In genomic region chr11:2213384-2213842, GRCh38 we compare ENCODE assay signal across 11 cellular contexts. TPM values are rescaled to one million over a fixed set of nuclear protein-coding genes. Genes with fewer than 3 reads are reported as not detected.
DNase-seq lines count a peak whose midpoint lies in the region; ATAC-seq and TF ChIP-seq lines count a peak whose summit lies in the region.
"Had no signal": no experiment of that assay in that cellular context is flagged by ENCODE, and none has a peak within 500 bp of the region (broad histone marks: within the 10 kb centered on the region; RNA-seq: fewer than 3 reads in every experiment).

No MANE protein-coding gene starts in this region.

- peak; percentile 91 for ATAC-seq in DND-41 (ENCODE audit: insufficient read depth, low read depth)
- peak; percentile 67 for ATAC-seq in T-helper 17 cell
- peak; percentile 70 for ATAC-seq in effector memory CD8-positive, alpha-beta T cell (replicated peaks)
- ATAC-seq in stimulated activated naive B cell treated with anti-CD40 and anti-IgM and Interleukin-4, amounts not matched to agents 10 μg/mL and 1 μg/mL and 100 μg/mL, for 72 hours (replicated peaks), result no peak

- H3K9me3 Mint-ChIP-seq in effector memory CD8-positive, alpha-beta T cell, result no peaks in the 10 kb centered on the region
- H3K9me3 Mint-ChIP-seq in stimulated activated naive B cell treated with anti-CD40 and anti-IgM and Interleukin-4, amounts not matched to agents 10 μg/mL and 1 μg/mL and 100 μg/mL, for 72 hours, result no peaks in the 10 kb centered on the region

- DNase-seq in DND-41 (peak; percentile 82), T-helper 17 cell (peak in 1 of 3 donors; percentile 5), NCI-H146 treated with DMSO at 0.1 percent for 48 hours (lab: John Stamatoyannopoulos, UW; ENCODE audit: unreplicated experiment) (no peak), NCI-H446 (lab: John Stamatoyannopoulos, UW) (no peak), NCI-H1694 treated with DMSO at 0.1 percent for 48 hours (lab: John Stamatoyannopoulos, UW) (no peak)
- DNase-seq in effector memory CD8-positive, alpha-beta T cell, result no peak
- peak; percentile 38 for DNase-seq in stimulated activated CD4-positive, alpha-beta T cell treated with anti-CD3 and anti-CD28 coated beads, Interleukin-1b, Interleukin-23, amount 100 ng/mL, for 48 hours
- no peak for DNase-seq in stimulated activated naive B cell treated with anti-CD40 and anti-IgM and Interleukin-4, amounts not matched to agents 10 μg/mL and 1 μg/mL and 100 μg/mL, for 72 hours
- DNase-seq: amniotic stem cell, GDM1 had no signal

- H3K4me1 ChIP-seq in DND-41 (ENCODE audit: insufficient read depth, low read length), result peaks cover 23% of the 10 kb centered on the region

- H3K27me3 Mint-ChIP-seq in T-helper 17 cell, result peaks cover under 1% of the 10 kb centered on the region
- peaks cover 0 to under 1% of the 10 kb centered on the region in 2 donors for H3K27me3 Mint-ChIP-seq in effector memory CD8-positive, alpha-beta T cell
- H3K27me3 Mint-ChIP-seq in stimulated activated naive B cell treated with anti-CD40 and anti-IgM and Interleukin-4, amounts not matched to agents 10 μg/mL and 1 μg/mL and 100 μg/mL, for 72 hours, result peaks cover 9 to 23% of the 10 kb centered on the region in 2 donors

- peaks cover 17% of the 10 kb centered on the region for H3K4me1 Mint-ChIP-seq in T-helper 17 cell
- peaks cover 25 to 38% of the 10 kb centered on the region in 2 donors for H3K4me1 Mint-ChIP-seq in effector memory CD8-positive, alpha-beta T cell (ENCODE audit: low read depth in 2 of 2)
- H3K4me1 Mint-ChIP-seq in stimulated activated naive B cell treated with anti-CD40 and anti-IgM and Interleukin-4, amounts not matched to agents 10 μg/mL and 1 μg/mL and 100 μg/mL, for 72 hours, result peaks cover 0 to 2% of the 10 kb centered on the region in 2 donors

- no peaks in the 10 kb centered on the region for H3K79me2 ChIP-seq in DND-41 (ENCODE audit: insufficient read depth, low read length)

- H3K9ac ChIP-seq in DND-41 (ENCODE audit: low read depth, low read length), result peak overlapping the region; percentile 46

- peak overlapping the region; percentile 87 for H3K4me3 Mint-ChIP-seq in T-helper 17 cell
- peak overlapping the region; percentile 61 to 68 for H3K4me3 Mint-ChIP-seq in effector memory CD8-positive, alpha-beta T cell
- no peak overlapping the region for H3K4me3 Mint-ChIP-seq in stimulated activated naive B cell treated with anti-CD40 and anti-IgM and Interleukin-4, amounts not matched to agents 10 μg/mL and 1 μg/mL and 100 μg/mL, for 72 hours

- peak overlapping the region; percentile 18 for H2AFZ ChIP-seq in DND-41 (ENCODE audit: low read depth, low read length)

- peak overlapping the region; percentile 78 for H3K27ac ChIP-seq in DND-41 (ENCODE audit: low read length)

- H3K36me3 Mint-ChIP-seq in T-helper 17 cell (ENCODE audit: low read depth), result peaks cover 2% of the 10 kb centered on the region
- no peaks in the 10 kb centered on the region for H3K36me3 Mint-ChIP-seq in effector memory CD8-positive, alpha-beta T cell (ENCODE audit: insufficient read depth)
- H3K36me3 Mint-ChIP-seq in stimulated activated naive B cell treated with anti-CD40 and anti-IgM and Interleukin-4, amounts not matched to agents 10 μg/mL and 1 μg/mL and 100 μg/mL, for 72 hours, result no peaks in the 10 kb centered on the region

- no peaks in the 10 kb centered on the region for H3K27me3 ChIP-seq in DND-41 (ENCODE audit: insufficient read depth, low read length, poor library complexity)

- H3K9me3 ChIP-seq in DND-41 (ENCODE audit: insufficient read depth, low read length, severe bottlenecking) (no peaks in the 10 kb centered on the region), T-helper 17 cell (ENCODE audit: control insufficient read depth, low read length, poor library complexity, severe bottlenecking) (no peaks in the 10 kb centered on the region)

- peak overlapping the region; percentile 74 for H3K27ac Mint-ChIP-seq in T-helper 17 cell
- peak overlapping the region; percentile 78 to 81 for H3K27ac Mint-ChIP-seq in effector memory CD8-positive, alpha-beta T cell
- H3K27ac Mint-ChIP-seq in stimulated activated naive B cell treated with anti-CD40 and anti-IgM and Interleukin-4, amounts not matched to agents 10 μg/mL and 1 μg/mL and 100 μg/mL, for 72 hours, result no peak overlapping the region

- H4K20me1 ChIP-seq in DND-41 (ENCODE audit: insufficient read depth, low read length), result no peaks in the 10 kb centered on the region

- H3K4me2 ChIP-seq in DND-41 (ENCODE audit: insufficient read depth, low read length), result peak overlapping the region; percentile 49

- TF ChIP-seq CTCF in DND-41 (IDR thresholded peaks at IDR 0.05; ENCODE audit: borderline replicate concordance, extremely low read depth, low read length, poor library complexity, severe bottlenecking), result no peak

- H3K36me3 ChIP-seq in DND-41 (ENCODE audit: insufficient read depth, low read length), result no peaks in the 10 kb centered on the region

- peak overlapping the region in 1 of 2 experiments; percentile 49; a peak in 2 of 4 replicates for H3K4me3 ChIP-seq in DND-41 (ENCODE audit: low read depth in 1 of 2, low read length in 2 of 2)

RNA-seq across cellular contexts. Expression of gene TH, which starts 41.8 kb away (rescaled TPM):
- not detected for total RNA-seq in T-helper 17 cell
- total RNA-seq: HT1080 had no signal

RNA-seq across cellular contexts. Expression of gene INS, which starts 52.4 kb away (rescaled TPM):
- not detected for total RNA-seq in T-helper 17 cell
- total RNA-seq: HT1080 had no signal

RNA-seq across cellular contexts. Expression of gene ASCL2, which starts 57.0 kb away (rescaled TPM):
- under 1 TPM in 1 of 2 donors, not detected in 1; 0.18 TPM for total RNA-seq in T-helper 17 cell
- total RNA-seq: HT1080 had no signal

Comparison
In these comparisons a context has a peak if more than half of its experiments do, and no peak if none do; other contexts are left out.
1. ATAC-seq: peak in DND-41 (single experiment), T-helper 17 cell (single experiment) and effector memory CD8-positive, alpha-beta T cell (single experiment); none in stimulated activated naive B cell treated with anti-CD40 and anti-IgM and Interleukin-4, amounts not matched to agents 10 μg/mL and 1 μg/mL and 100 μg/mL, for 72 hours (0 of 2).
2. DNase-seq: peak in DND-41 (single experiment) and stimulated activated CD4-positive, alpha-beta T cell treated with anti-CD3 and anti-CD28 coated beads, Interleukin-1b, Interleukin-23, amount 100 ng/mL, for 48 hours (single experiment); none in effector memory CD8-positive, alpha-beta T cell (0 of 3), NCI-H146 treated with DMSO at 0.1 percent for 48 hours (single experiment), stimulated activated naive B cell treated with anti-CD40 and anti-IgM and Interleukin-4, amounts not matched to agents 10 μg/mL and 1 μg/mL and 100 μg/mL, for 72 hours (single experiment), NCI-H446 (0 of 2) and NCI-H1694 treated with DMSO at 0.1 percent for 48 hours (single experiment).
3. H3K4me3 Mint-ChIP-seq: peak in T-helper 17 cell (single experiment) and effector memory CD8-positive, alpha-beta T cell (2 of 2); none in stimulated activated naive B cell treated with anti-CD40 and anti-IgM and Interleukin-4, amounts not matched to agents 10 μg/mL and 1 μg/mL and 100 μg/mL, for 72 hours (0 of 2).